9 cellular contexts compared by ENCODE assay signal in the genomic region with DNA sequence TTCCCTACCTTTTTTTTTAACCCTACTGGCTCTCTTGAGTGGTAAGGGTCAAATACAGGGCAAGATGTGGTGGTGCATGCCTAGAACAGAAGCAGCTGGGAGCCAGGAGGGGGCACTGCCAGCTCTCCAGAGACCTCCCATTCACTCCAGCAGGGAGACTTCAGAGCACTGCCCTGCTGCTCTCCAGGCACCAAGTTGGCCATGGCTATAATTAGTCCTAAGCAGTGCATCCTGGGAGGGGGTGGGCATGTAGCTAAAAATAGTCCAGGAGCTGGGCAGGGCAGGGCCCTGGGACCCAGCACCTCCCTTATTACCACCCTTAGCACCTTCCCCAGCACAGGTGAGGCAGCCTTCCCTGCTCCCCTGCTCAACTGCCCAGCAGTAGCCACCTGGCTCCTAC. TPM values are rescaled to one million over a fixed set of nuclear protein-coding genes. Genes with fewer than 3 reads are reported as not detected.
DNase-seq lines count a peak whose midpoint lies in the region; ATAC-seq lines count a peak whose summit lies in the region.
"Had no signal": no experiment of that assay in that cellular context is flagged by ENCODE, and none has a peak within 500 bp of the region (broad histone marks: within the 10 kb centered on the region; RNA-seq: fewer than 3 reads in every experiment).

No MANE protein-coding gene starts in this region.

- no peak overlapping the region for H3K4me3 ChIP-seq in adipocyte (ENCODE audit: low read length)
- H3K4me3 ChIP-seq: lung had no signal

- H3K4me3 Mint-ChIP-seq in activated naive CD8-positive, alpha-beta T cell treated with anti-CD3 and anti-CD28 coated beads for 36 hours, result no peak overlapping the region
- no peak overlapping the region for H3K4me3 Mint-ChIP-seq in stimulated activated naive CD8-positive, alpha-beta T cell treated with anti-CD3 and anti-CD28 coated beads, Interleukin-15, amount 100 ng/mL, for 72 hours

- H3K36me3 Mint-ChIP-seq in activated naive CD8-positive, alpha-beta T cell treated with anti-CD3 and anti-CD28 coated beads for 36 hours, result no peaks in the 10 kb centered on the region

- H3K4me1 Mint-ChIP-seq in activated naive CD8-positive, alpha-beta T cell treated with anti-CD3 and anti-CD28 coated beads for 36 hours, result peaks cover 54% of the 10 kb centered on the region
- H3K4me1 Mint-ChIP-seq in stimulated activated naive CD8-positive, alpha-beta T cell treated with anti-CD3 and anti-CD28 coated beads, Interleukin-15, amount 100 ng/mL, for 72 hours, result peaks cover 79% of the 10 kb centered on the region

- H3K9ac ChIP-seq in adipocyte (ENCODE audit: low read length), result no peak overlapping the region

- H3K9me3 ChIP-seq in adipocyte (ENCODE audit: control insufficient read depth, low read length), result no peaks in the 10 kb centered on the region

- H3K4me1 ChIP-seq in adipocyte (ENCODE audit: control insufficient read depth, insufficient read depth, low read length), result peaks cover 26% of the 10 kb centered on the region

- no peaks in the 10 kb centered on the region for H3K27me3 ChIP-seq in adipocyte (replicated peaks; ENCODE audit: control insufficient read depth, insufficient read depth, low read length)

- DNase-seq in DMS 273 (lab: John Stamatoyannopoulos, UW; ENCODE audit: unreplicated experiment), result peak; percentile 80
- peak; percentile 37 for DNase-seq in HT-29 (ENCODE audit: low spot score)
- DNase-seq in adipocyte (ENCODE audit: low read depth), result peak; percentile 26
- peak; percentile 45 for DNase-seq in kidney tubule cell (ENCODE audit: low spot score)
- DNase-seq in NCI-H187 treated with DMSO at 0.1 percent for 48 hours (lab: John Stamatoyannopoulos, UW), result no peak
- no peak for DNase-seq in activated naive CD8-positive, alpha-beta T cell treated with anti-CD3 and anti-CD28 coated beads for 36 hours
- no peak for DNase-seq in stimulated activated naive CD8-positive, alpha-beta T cell treated with anti-CD3 and anti-CD28 coated beads, Interleukin-15, amount 100 ng/mL, for 72 hours

- H3K27me3 Mint-ChIP-seq in activated naive CD8-positive, alpha-beta T cell treated with anti-CD3 and anti-CD28 coated beads for 36 hours, result no peaks in the 10 kb centered on the region
- H3K27me3 Mint-ChIP-seq in stimulated activated naive CD8-positive, alpha-beta T cell treated with anti-CD3 and anti-CD28 coated beads, Interleukin-15, amount 100 ng/mL, for 72 hours, result peaks cover 5% of the 10 kb centered on the region

- H3K9me3 Mint-ChIP-seq in activated naive CD8-positive, alpha-beta T cell treated with anti-CD3 and anti-CD28 coated beads for 36 hours, result no peaks in the 10 kb centered on the region
- H3K9me3 Mint-ChIP-seq in stimulated activated naive CD8-positive, alpha-beta T cell treated with anti-CD3 and anti-CD28 coated beads, Interleukin-15, amount 100 ng/mL, for 72 hours, result no peaks in the 10 kb centered on the region

- no peak for ATAC-seq in HG02973 (IDR thresholded peaks at IDR 0.05; ENCODE audit: unreplicated experiment)
- no peak for ATAC-seq in stimulated activated naive CD8-positive, alpha-beta T cell treated with anti-CD3 and anti-CD28 coated beads, Interleukin-15, amount 100 ng/mL, for 72 hours

- no peaks in the 10 kb centered on the region for H3K36me3 ChIP-seq in adipocyte (ENCODE audit: control insufficient read depth, insufficient read depth, low read length, severe bottlenecking)

- no peak overlapping the region for H3K27ac Mint-ChIP-seq in activated naive CD8-positive, alpha-beta T cell treated with anti-CD3 and anti-CD28 coated beads for 36 hours
- peak overlapping the region in 1 of 2 donors; percentile 75 for H3K27ac Mint-ChIP-seq in stimulated activated naive CD8-positive, alpha-beta T cell treated with anti-CD3 and anti-CD28 coated beads, Interleukin-15, amount 100 ng/mL, for 72 hours

RNA-seq across cellular contexts. Expression of a gene that starts 3.5 kb away (rescaled TPM):
- 0.25 and 0.26 TPM in 2 replicates for total RNA-seq in HT-29 (2014; rRNA removed; shearing (Covaris generic))
- 1 to 10 TPM; 8.9 to 9.4 TPM for total RNA-seq in activated naive CD8-positive, alpha-beta T cell treated with anti-CD3 and anti-CD28 coated beads for 36 hours

RNA-seq across cellular contexts. Expression of a gene that starts 26.3 kb away (rescaled TPM):
- total RNA-seq in HT-29 (2014; rRNA removed; shearing (Covaris generic)), result 26.6 and 28.0 TPM in 2 replicates
- 10 to 100 TPM; 17.9 to 20.8 TPM for total RNA-seq in activated naive CD8-positive, alpha-beta T cell treated with anti-CD3 and anti-CD28 coated beads for 36 hours

RNA-seq across cellular contexts. Expression of a gene that starts 29.8 kb away (rescaled TPM):
- total RNA-seq in HT-29 (2014; rRNA removed; shearing (Covaris generic)), result 52.2 and 56.3 TPM in 2 replicates
- total RNA-seq in activated naive CD8-positive, alpha-beta T cell treated with anti-CD3 and anti-CD28 coated beads for 36 hours, result 10 to 100 TPM; 63.5 to 63.7 TPM

RNA-seq across cellular contexts. Expression of a gene that starts 50.8 kb away (rescaled TPM):
- 118 and 141 TPM in 2 replicates for total RNA-seq in HT-29 (2014; rRNA removed; shearing (Covaris generic))
- 10 to 100 TPM; 31.2 to 35.3 TPM for total RNA-seq in activated naive CD8-positive, alpha-beta T cell treated with anti-CD3 and anti-CD28 coated beads for 36 hours

RNA-seq across cellular contexts. Expression of a gene that starts 52.4 kb away (rescaled TPM):
- total RNA-seq in HT-29 (2014; rRNA removed; shearing (Covaris generic)), result 20.6 and 25.5 TPM in 2 replicates
- total RNA-seq in activated naive CD8-positive, alpha-beta T cell treated with anti-CD3 and anti-CD28 coated beads for 36 hours, result 1 to 10 TPM; 8.6 to 8.8 TPM

Comparison
In these comparisons a context has a peak if more than half of its experiments do, and no peak if none do; other contexts are left out.
1. DNase-seq: peak in DMS 273 (single experiment), HT-29 (single experiment), adipocyte (single experiment) and kidney tubule cell (single experiment); none in NCI-H187 treated with DMSO at 0.1 percent for 48 hours (single experiment), activated naive CD8-positive, alpha-beta T cell treated with anti-CD3 and anti-CD28 coated beads for 36 hours (single experiment) and stimulated activated naive CD8-positive, alpha-beta T cell treated with anti-CD3 and anti-CD28 coated beads, Interleukin-15, amount 100 ng/mL, for 72 hours (0 of 2).